Comparison of ENCODE assay signal across 8 cellular contexts in genomic region chr19:33797821-33798633, GRCh38. TPM values are rescaled to one million over a fixed set of nuclear protein-coding genes. Genes with fewer than 3 reads are reported as not detected.
DNase-seq lines count a peak whose midpoint lies in the region; ATAC-seq, FAIRE-seq and TF ChIP-seq lines count a peak whose summit lies in the region.

No MANE protein-coding gene starts in this region.

- H3K36me3 ChIP-seq in SJSA1: no peaks in the 10 kb centered on the region

- no peak for FAIRE-seq in urothelium cell line (lab: Jason Lieb, UNC)

- H3K27ac ChIP-seq in SJSA1: no peak overlapping the region

- peaks cover 17% of the 10 kb centered on the region for H3K4me1 ChIP-seq in SJSA1 (replicated peaks)

- H3K4me1 Mint-ChIP-seq in endothelial cell (ENCODE audit: unreplicated experiment): peaks cover 33% of the 10 kb centered on the region

- H3K4me3 Mint-ChIP-seq in endothelial cell (ENCODE audit: unreplicated experiment): peak overlapping the region; percentile 97

- peak overlapping the region; percentile 81 for H3K27ac Mint-ChIP-seq in endothelial cell (ENCODE audit: unreplicated experiment)

- peaks cover 25% of the 10 kb centered on the region for H3K36me3 Mint-ChIP-seq in endothelial cell (ENCODE audit: low read depth, unreplicated experiment)

- H3K27me3 Mint-ChIP-seq in endothelial cell (ENCODE audit: unreplicated experiment): peaks cover 3% of the 10 kb centered on the region

- H3K9me3 Mint-ChIP-seq in endothelial cell (ENCODE audit: unreplicated experiment): no peaks in the 10 kb centered on the region

- peaks cover 78% of the 10 kb centered on the region for H3K27me3 ChIP-seq in SJSA1 (replicated peaks)

- 0 out of 2 replicates have a peak, but pooled peaks cover 6% of the 10 kb centered on the region for H3K9me3 ChIP-seq in SJSA1 (replicated peaks)

- ATAC-seq in HG03439 (IDR thresholded peaks at IDR 0.05; ENCODE audit: unreplicated experiment): no peak
- no peak for ATAC-seq in GM21515 (IDR thresholded peaks at IDR 0.05; ENCODE audit: unreplicated experiment)

- no peak for TF ChIP-seq CTCF in endothelial cell (IDR thresholded peaks at IDR 0.05; ENCODE audit: unreplicated experiment)

- H3K4me3 ChIP-seq in SJSA1: peak overlapping the region; percentile 45

- peak; percentile 60 for DNase-seq in DMS 273 (lab: John Stamatoyannopoulos, UW; ENCODE audit: unreplicated experiment)
- no peak for DNase-seq in DMS 273 treated with DMSO at 0.1 percent for 48 hours (lab: John Stamatoyannopoulos, UW)
- no peak for DNase-seq in SJSA1 (ENCODE audit: low read depth in 1 of 2, low spot score in 2 of 2)
- peak; percentile 65 for DNase-seq in endothelial cell (ENCODE audit: low spot score)
- peak; percentile 21 for DNase-seq in midbrain (lab: John Stamatoyannopoulos, UW)
- DNase-seq in urothelium cell line (ENCODE audit: low spot score): peak; percentile 49

RNA-seq across cellular contexts. Expression of gene KCTD15, which starts 1.4 kb away (rescaled TPM):
- 3.0 and 4.3 TPM in 2 replicates for total RNA-seq in SJSA1 (2014; rRNA removed; shearing (Covaris generic))
- 81.1 TPM for total RNA-seq in endothelial cell (ENCODE audit: unreplicated experiment)

Comparison
In these comparisons a context has a peak if more than half of its experiments do, and no peak if none do; other contexts are left out.
1. DNase-seq: peak in DMS 273 (single experiment), endothelial cell (single experiment), midbrain (single experiment) and urothelium cell line (single experiment); none in DMS 273 treated with DMSO at 0.1 percent for 48 hours (single experiment) and SJSA1 (0 of 2).
2. RNA of gene KCTD15, which starts 1.4 kb away (total RNA-seq): 81.1 TPM in endothelial cell (single experiment); 3.0 to 4.3 TPM in SJSA1; every median in the first group is over 10 times any median in the second.